Comparison of ENCODE assay signal across 8 cellular contexts in genomic region chr1:213050745-213051126, GRCh38. TPM values are rescaled to one million over a fixed set of nuclear protein-coding genes. Genes with fewer than 3 reads are reported as not detected.
DNase-seq lines count a peak whose midpoint lies in the region; ATAC-seq and TF ChIP-seq lines count a peak whose summit lies in the region.

No MANE protein-coding gene starts in this region.

- no peak for TF ChIP-seq RAD21 in neural cell (conservative IDR thresholded peaks at IDR 0.05)

- H3K79me2 ChIP-seq in neural cell (replicated peaks; ENCODE audit: insufficient read depth, low read length): peaks cover 25% of the 10 kb centered on the region

- H3K27me3 Mint-ChIP-seq in CD8-positive, alpha-beta T cell (ENCODE audit: low read depth): peaks cover 16% of the 10 kb centered on the region

- no peak for TF ChIP-seq CTCF in CD8-positive, alpha-beta T cell (IDR thresholded peaks at IDR 0.05)
- TF ChIP-seq CTCF in LNCaP clone FGC (IDR thresholded peaks at IDR 0.05; ENCODE audit: control insufficient read depth, extremely low read depth, insufficient read depth) (no peak), neural cell (IDR thresholded peaks at IDR 0.05; ENCODE audit: poor library complexity, severe bottlenecking) (no peak)

- H3K36me3 ChIP-seq in CD8-positive, alpha-beta T cell (ENCODE audit: insufficient read depth, low read length): no peaks in the 10 kb centered on the region
- H3K36me3 ChIP-seq in endocrine pancreas (ENCODE audit: control insufficient read depth, insufficient read depth, low read length) (no peaks in the 10 kb centered on the region), neural cell (ENCODE audit: insufficient read depth, low read length) (no peaks in the 10 kb centered on the region)

- CTCF ChIA-PET in CD8-positive, alpha-beta T cell (lab: Charles Lee): interaction anchor here (0.9 to 1.3 kb wide), 2 partner anchors 11 to 35 kb away, joined by 3 read pairs; partner anchors contain the start of gene ANGEL2

- H3K9me2 ChIP-seq in neural cell (ENCODE audit: insufficient read depth, low read length): no peaks in the 10 kb centered on the region

- H3K9ac ChIP-seq in endocrine pancreas (ENCODE audit: control insufficient read depth, insufficient read depth, low read length) (peak overlapping the region; percentile 42), neural cell (ENCODE audit: low read length) (peak overlapping the region; percentile 77)

- H3K9me3 Mint-ChIP-seq in CD8-positive, alpha-beta T cell: peaks cover 9% of the 10 kb centered on the region

- peak; percentile 32 for ATAC-seq in CD8-positive, alpha-beta T cell
- ATAC-seq in GM21515 (IDR thresholded peaks at IDR 0.05; ENCODE audit: unreplicated experiment): peak; percentile 17
- no peak for ATAC-seq in GM21825 (IDR thresholded peaks at IDR 0.05; ENCODE audit: unreplicated experiment)

- H2AFZ ChIP-seq in neural cell (ENCODE audit: low read depth, low read length): peak overlapping the region; percentile 100

- peak overlapping the region; percentile 93 for H3K4me3 Mint-ChIP-seq in CD8-positive, alpha-beta T cell

- H3K4me1 ChIP-seq in CD8-positive, alpha-beta T cell (ENCODE audit: insufficient read depth, low read length): peaks cover 15% of the 10 kb centered on the region
- H3K4me1 ChIP-seq in endocrine pancreas (ENCODE audit: control insufficient read depth, insufficient read depth, low read length): peaks cover 5% of the 10 kb centered on the region

- DNase-seq in CD8-positive, alpha-beta T cell: no peak
- DNase-seq in LNCaP clone FGC (ENCODE audit: low read depth): no peak
- no peak for DNase-seq in putamen (ENCODE audit: low spot score)
- no peak for DNase-seq in H4 (ENCODE audit: low spot score)

- POLR2A ChIA-PET in CD8-positive, alpha-beta T cell (lab: Charles Lee): interaction anchor here (1.1 to 1.3 kb wide), 2 partner anchors 35 to 259 kb away, joined by 4 read pairs; partner anchors contain the start of genes ANGEL2, NSL1 and TATDN3

- peaks cover 8% of the 10 kb centered on the region for H3K36me3 Mint-ChIP-seq in CD8-positive, alpha-beta T cell

- intact Hi-C loops in CD8-positive, alpha-beta T cell (cut with DNase I, micrococcal nuclease): loop anchor here (1.0 to 10.0 kb wide), 4 partner anchors 35 to 1554 kb away; partner anchors contain the start of genes ANGEL2 (in 2 of the 2), NSL1 (in 2 of the 2), TATDN3 (in 2 of the 2) and CENPF (in 1 of the 2)

- H3K4me3 ChIP-seq in CD8-positive, alpha-beta T cell (ENCODE audit: low read depth, low read length): peak overlapping the region; percentile 99
- H3K4me3 ChIP-seq in LNCaP clone FGC (ENCODE audit: low read depth, low read length) (peak overlapping the region; percentile 73), endocrine pancreas (ENCODE audit: control insufficient read depth, insufficient read depth, low read length) (peak overlapping the region; percentile 79), neural cell (ENCODE audit: low read length) (peak overlapping the region; percentile 89)

- H3K27me3 ChIP-seq in CD8-positive, alpha-beta T cell (ENCODE audit: insufficient read depth, low read length): no peaks in the 10 kb centered on the region
- H3K27me3 ChIP-seq in endocrine pancreas (ENCODE audit: control insufficient read depth, insufficient read depth, low read length) (no peaks in the 10 kb centered on the region), neural cell (ENCODE audit: insufficient read depth, low read depth, low read length) (no peaks in the 10 kb centered on the region)

- peaks cover 33% of the 10 kb centered on the region for H3K4me1 Mint-ChIP-seq in CD8-positive, alpha-beta T cell (ENCODE audit: low read depth)

- no peak for TF ChIP-seq EP300 in neural cell (conservative IDR thresholded peaks at IDR 0.05; ENCODE audit: poor library complexity, severe bottlenecking)

- no peaks in the 10 kb centered on the region for H3K9me3 ChIP-seq in CD8-positive, alpha-beta T cell (ENCODE audit: low read length)
- H3K9me3 ChIP-seq in endocrine pancreas (ENCODE audit: control insufficient read depth, low read length) (no peaks in the 10 kb centered on the region), neural cell (ENCODE audit: low read length) (no peaks in the 10 kb centered on the region)

- peak overlapping the region; percentile 72 for H3K4me2 ChIP-seq in neural cell (ENCODE audit: low read length)

- no peaks in the 10 kb centered on the region for H3F3A ChIP-seq in neural cell (ENCODE audit: insufficient read depth, low read length, poor library complexity, severe bottlenecking)

- peak overlapping the region; percentile 95 for H3K27ac Mint-ChIP-seq in CD8-positive, alpha-beta T cell

- no peaks in the 10 kb centered on the region for H4K20me1 ChIP-seq in neural cell (ENCODE audit: insufficient read depth)

- peak overlapping the region; percentile 54 for H3K27ac ChIP-seq in CD8-positive, alpha-beta T cell (ENCODE audit: low read depth, low read length)
- H3K27ac ChIP-seq in neural cell (ENCODE audit: low read length): peak overlapping the region; percentile 64

TF ChIP-seq in neural cell, 6 proteins besides CTCF, POLR2A, EP300 and RAD21:
- TF ChIP-seq EZH2 (IDR thresholded peaks at IDR 0.05; ENCODE audit: borderline replicate concordance, insufficient read depth, low read length, poor library complexity, severe bottlenecking): no peak
- TF ChIP-seq, protein P1, sequence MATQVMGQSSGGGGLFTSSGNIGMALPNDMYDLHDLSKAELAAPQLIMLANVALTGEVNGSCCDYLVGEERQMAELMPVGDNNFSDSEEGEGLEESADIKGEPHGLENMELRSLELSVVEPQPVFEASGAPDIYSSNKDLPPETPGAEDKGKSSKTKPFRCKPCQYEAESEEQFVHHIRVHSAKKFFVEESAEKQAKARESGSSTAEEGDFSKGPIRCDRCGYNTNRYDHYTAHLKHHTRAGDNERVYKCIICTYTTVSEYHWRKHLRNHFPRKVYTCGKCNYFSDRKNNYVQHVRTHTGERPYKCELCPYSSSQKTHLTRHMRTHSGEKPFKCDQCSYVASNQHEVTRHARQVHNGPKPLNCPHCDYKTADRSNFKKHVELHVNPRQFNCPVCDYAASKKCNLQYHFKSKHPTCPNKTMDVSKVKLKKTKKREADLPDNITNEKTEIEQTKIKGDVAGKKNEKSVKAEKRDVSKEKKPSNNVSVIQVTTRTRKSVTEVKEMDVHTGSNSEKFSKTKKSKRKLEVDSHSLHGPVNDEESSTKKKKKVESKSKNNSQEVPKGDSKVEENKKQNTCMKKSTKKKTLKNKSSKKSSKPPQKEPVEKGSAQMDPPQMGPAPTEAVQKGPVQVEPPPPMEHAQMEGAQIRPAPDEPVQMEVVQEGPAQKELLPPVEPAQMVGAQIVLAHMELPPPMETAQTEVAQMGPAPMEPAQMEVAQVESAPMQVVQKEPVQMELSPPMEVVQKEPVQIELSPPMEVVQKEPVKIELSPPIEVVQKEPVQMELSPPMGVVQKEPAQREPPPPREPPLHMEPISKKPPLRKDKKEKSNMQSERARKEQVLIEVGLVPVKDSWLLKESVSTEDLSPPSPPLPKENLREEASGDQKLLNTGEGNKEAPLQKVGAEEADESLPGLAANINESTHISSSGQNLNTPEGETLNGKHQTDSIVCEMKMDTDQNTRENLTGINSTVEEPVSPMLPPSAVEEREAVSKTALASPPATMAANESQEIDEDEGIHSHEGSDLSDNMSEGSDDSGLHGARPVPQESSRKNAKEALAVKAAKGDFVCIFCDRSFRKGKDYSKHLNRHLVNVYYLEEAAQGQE (IDR thresholded peaks at IDR 0.05; ENCODE audit: borderline replicate concordance): no peak
- no peak for TF ChIP-seq SMC3 (conservative IDR thresholded peaks at IDR 0.05; ENCODE audit: poor library complexity)
- TF ChIP-seq MXI1 (conservative IDR thresholded peaks at IDR 0.05; ENCODE audit: poor library complexity, severe bottlenecking): no peak
- TF ChIP-seq POLR2AphosphoS5 (IDR thresholded peaks at IDR 0.05): no peak
- TF ChIP-seq TAF1 (IDR thresholded peaks at IDR 0.05; ENCODE audit: low read depth): no peak

RNA-seq across cellular contexts. Expression of gene RPS6KC1, which starts 0.3 kb away (rescaled TPM):
- total RNA-seq in CD8-positive, alpha-beta T cell: 1 to 10 TPM; 5.3 to 5.6 TPM
- polyA plus RNA-seq in neural cell: 26.0 and 28.1 TPM in 2 replicates
- polyA minus RNA-seq in neural cell: 81.8 and 84.4 TPM in 2 replicates
- total RNA-seq in H4 (2014; rRNA removed; shearing (Covaris generic)): 11.4 and 16.6 TPM in 2 replicates

RNA-seq across cellular contexts. Expression of gene ANGEL2, which starts 35.1 kb away (rescaled TPM):
- total RNA-seq in CD8-positive, alpha-beta T cell: 10 to 100 TPM; 47.4 to 52.5 TPM
- 58.7 and 60.7 TPM in 2 replicates for polyA plus RNA-seq in neural cell
- 72.2 and 73.8 TPM in 2 replicates for polyA minus RNA-seq in neural cell
- 30.8 and 32.7 TPM in 2 replicates for total RNA-seq in H4 (2014; rRNA removed; shearing (Covaris generic))
